ENCODE assay signal across 8 cellular contexts in the genomic region with DNA sequence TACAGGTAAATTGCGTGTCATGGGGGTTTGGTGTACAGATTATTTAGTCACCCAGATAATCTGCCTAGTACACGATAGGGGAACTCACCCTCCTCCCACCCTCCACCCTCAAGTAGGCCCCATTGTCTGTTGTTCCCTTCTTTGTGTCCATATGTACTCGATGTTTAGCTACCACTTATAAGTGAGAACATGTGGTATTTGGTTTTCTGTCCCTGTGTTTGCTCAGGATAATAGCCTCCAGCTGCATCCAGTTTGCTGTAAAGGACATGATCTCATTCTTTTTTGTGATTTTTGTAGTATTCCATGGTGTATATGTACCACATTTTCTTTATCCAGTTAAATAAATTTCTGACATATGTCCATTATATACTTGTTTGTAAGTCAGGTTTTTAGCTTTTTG. TPM values are rescaled to one million over a fixed set of nuclear protein-coding genes. Genes with fewer than 3 reads are reported as not detected.
DNase-seq lines count a peak whose midpoint lies in the region; ATAC-seq, FAIRE-seq and TF ChIP-seq lines count a peak whose summit lies in the region.
"Not testable (repeated sequence)": the region's sequence is repeated elsewhere in the genome, so short reads cannot be mapped to it uniquely, and the experiment has no call there.

No MANE protein-coding gene starts in this region.

- H3K9me3 Mint-ChIP-seq in progenitor cell of endocrine pancreas (ENCODE audit: low read depth) = not testable (repeated sequence)

- H3K4me2 ChIP-seq in K562 (ENCODE audit: insufficient read depth, low read length) = not testable (repeated sequence)

- TF ChIP-seq CTCF in K562 (IDR thresholded peaks at IDR 0.05 in 2 of 3, conservative IDR thresholded peaks at IDR 0.05 in 1 of 3; ENCODE audit: insufficient read depth in 2 of 3, low read depth in 1 of 3, low read length in 3 of 3); progenitor cell of endocrine pancreas (IDR thresholded peaks at IDR 0.05; ENCODE audit: unreplicated experiment): not testable (repeated sequence)

- not testable (repeated sequence) for H3K4me3 Mint-ChIP-seq in progenitor cell of endocrine pancreas (ENCODE audit: low read depth)

- not testable (repeated sequence) for H2AFZ ChIP-seq in K562 (ENCODE audit: low read depth, low read length)

- H3K27ac ChIP-seq in K562 (ENCODE audit: extremely low read depth, low read depth, low read length) = not testable (repeated sequence)

- not testable (repeated sequence) for BruUV-seq in K562 (replicated peaks; lab: Mats Ljungman, UMichigan)

- H3K9me3 ChIP-seq in K562 (replicated peaks; ENCODE audit: control insufficient read depth, insufficient read depth, low read depth, low read length) = not testable (repeated sequence)

- TF ChIP-seq POLR2A in K562 (conservative IDR thresholded peaks at IDR 0.05) = not testable (repeated sequence)

- in situ Hi-C loops in K562 (cut with MboI) = loop anchor here (5.0 kb wide), 1 partner anchor 118 kb away; the partner anchor contains the start of gene CCR4

- TF ChIP-seq EP300 in K562 (IDR thresholded peaks at IDR 0.05; ENCODE audit: low read length) = not testable (repeated sequence)

- not testable (repeated sequence) for H3K27me3 ChIP-seq in K562 (ENCODE audit: control insufficient read depth in 2 of 2, insufficient read depth in 2 of 2, low read length in 2 of 2)

- H3K27me3 Mint-ChIP-seq in progenitor cell of endocrine pancreas = not testable (repeated sequence)

- intact Hi-C loops in K562 (cut with micrococcal nuclease) = loop anchor here (10.0 kb wide), 1 partner anchor 555 kb away; no protein-coding TSS in a partner anchor

- POLR2A ChIA-PET in K562 (lab: Yijun Ruan, JAX) = interaction anchor here (0.6 to 1.8 kb wide), 4 partner anchors 9 to 218 kb away, joined by 3 to 10 read pairs (median 4); no protein-coding TSS in a partner anchor

- not testable (repeated sequence) for ATAC-seq in K562

- TF ChIP-seq RAD21 in K562 (CRISPR knock-in tag; conservative IDR thresholded peaks at IDR 0.05 in 1 of 2, IDR thresholded peaks at IDR 0.05 in 1 of 2) = not testable (repeated sequence)

- H4K20me1 ChIP-seq in K562 (replicated peaks; ENCODE audit: control insufficient read depth, insufficient read depth, low read length) = not testable (repeated sequence)

- 46% methylated on average over 3 of the region's 3 CpGs for WGBS in K562 (ENCODE audit: insufficient coverage, low coverage, missing lambda C conversion rate)

- CTCF ChIA-PET in K562 (lab: Yijun Ruan, JAX; ENCODE audit: low intra/inter-chr PET ratio) = not testable (repeated sequence)

- H3K9ac ChIP-seq in K562 (ENCODE audit: insufficient read depth in 1 of 2, low read depth in 2 of 2, low read length in 2 of 2) = not testable (repeated sequence)

- not testable (repeated sequence) for H3K9me1 ChIP-seq in K562 (ENCODE audit: control insufficient read depth, insufficient read depth, low read length)

- peaks cover 3 to 16% of the 10 kb centered on the region in 2 experiments; a peak in 4 of 5 replicates for H3K4me1 ChIP-seq in K562 (replicated peaks in 1 of 2; ENCODE audit: control insufficient read depth in 2 of 2, insufficient read depth in 2 of 2, low read length in 2 of 2)

- H3K36me3 ChIP-seq in K562 (ENCODE audit: control insufficient read depth, insufficient read depth, low read length) = peaks cover 54% of the 10 kb centered on the region; the same call in 2 of the 3 replicates

- DNase-seq in DMS153 treated with DMSO at 0.1 percent for 48 hours (lab: John Stamatoyannopoulos, UW; ENCODE audit: unreplicated experiment) = peak; percentile 32
- peak; percentile 81 for DNase-seq in NCI-H1105 treated with DMSO at 0.1 percent for 48 hours (lab: John Stamatoyannopoulos, UW)
- DNase-seq in NCI-H2081 treated with DMSO at 0.1 percent for 48 hours (lab: John Stamatoyannopoulos, UW) = peak; percentile 32
- DNase-seq in NCI-H526 treated with DMSO at 0.1 percent for 48 hours (lab: John Stamatoyannopoulos, UW) = peak; percentile 8
- peak; percentile 27 for DNase-seq in SK-N-DZ (ENCODE audit: low spot score)
- DNase-seq in K562 (ENCODE audit: extremely low read depth in 1 of 4, low spot score in 3 of 4); progenitor cell of endocrine pancreas (ENCODE audit: low spot score, unreplicated experiment): not testable (repeated sequence)
- peak; percentile 12 for DNase-seq in fibroblast of the conjunctiva (ENCODE audit: low read depth)

- peaks cover 22% of the 10 kb centered on the region for H3K4me1 Mint-ChIP-seq in progenitor cell of endocrine pancreas (ENCODE audit: low read depth)

- not testable (repeated sequence) for H3K36me3 Mint-ChIP-seq in progenitor cell of endocrine pancreas (ENCODE audit: insufficient read depth)

- H3K27ac Mint-ChIP-seq in progenitor cell of endocrine pancreas = peak overlapping the region; percentile 90

- FAIRE-seq in K562 (lab: Jason Lieb, UNC) = not testable (repeated sequence)

- H3K4me3 ChIP-seq in K562 = not testable (repeated sequence)

- not testable (repeated sequence) for H3K79me2 ChIP-seq in K562 (ENCODE audit: control insufficient read depth, insufficient read depth, low read length)

RNA-seq across cellular contexts. Expression of gene GLB1, which starts 27.1 kb away (rescaled TPM):
- polyA plus RNA-seq in SK-N-DZ (2014; cell fraction: cytosol; rRNA removed) = 73.6 and 78.8 TPM in 2 replicates
- polyA plus RNA-seq in SK-N-DZ (2014; cell fraction: nucleus; rRNA removed) = 32.1 and 37.3 TPM in 2 replicates
- 79.2 and 97.0 TPM in 2 replicates for total RNA-seq in K562 (2011; cell fraction: chromatin; rRNA removed; ENCODE audit: low replicate concordance)
- 133 and 137 TPM in 2 replicates for total RNA-seq in K562 (2011; cell fraction: nucleolus; rRNA removed)
- total RNA-seq in K562 (2011; cell fraction: nucleoplasm; rRNA removed) = 92.6 and 108 TPM in 2 replicates
- 32.2 and 37.6 TPM in 2 replicates for total RNA-seq in K562 (2014; rRNA removed)
- 36.3 and 44.2 TPM in 2 replicates for total RNA-seq in K562 (2014; rRNA removed; fragmentation: Illumina TruSeq; extraction: Trizol)
- 49.1 and 49.2 TPM in 2 replicates for total RNA-seq in K562 (2015; rRNA removed; fragmentation: Illumina TruSeq; extraction: Trizol)
- total RNA-seq in K562 (2021) = 59.8 and 62.5 TPM in 2 replicates
- polyA plus RNA-seq in K562 (2011; rRNA removed) = 46.3 and 69.6 TPM in 2 replicates
- 57.6 and 65.0 TPM in 2 replicates for polyA plus RNA-seq in K562 (2011; cell fraction: cytosol; rRNA removed)
- 48.7 and 58.2 TPM in 2 replicates for polyA plus RNA-seq in K562 (2011; cell fraction: nucleus; rRNA removed)
- polyA plus RNA-seq in K562 (2012) = 56.7 and 94.0 TPM in 2 replicates
- 54.3 and 62.1 TPM in 2 replicates for polyA plus RNA-seq in K562 (2014; fragmentation: Illumina TruSeq; extraction: Trizol)
- polyA plus RNA-seq in K562 (2014; fragmentation: Nextera tagmentation; extraction: Ambion mirVana) = 10 to 100 TPM; 77.6 to 85.9 TPM
- polyA plus RNA-seq in K562 (2014; rRNA removed) = 33.5 and 33.7 TPM in 2 replicates
- polyA minus RNA-seq in K562 (2011; rRNA and poly(A)+ RNA removed) = 54.1 and 65.3 TPM in 2 replicates
- 44.3 and 55.8 TPM in 2 replicates for polyA minus RNA-seq in K562 (2011; cell fraction: cytosol; rRNA and poly(A)+ RNA removed)
- polyA minus RNA-seq in K562 (2011; cell fraction: nucleus; rRNA and poly(A)+ RNA removed) = 30.4 and 50.2 TPM in 2 replicates
- total RNA-seq in progenitor cell of endocrine pancreas = 91.5 and 98.6 TPM in 2 replicates

RNA-seq across cellular contexts. Expression of gene TMPPE, which starts 27.1 kb away (rescaled TPM):
- 0.29 and 1.5 TPM in 2 replicates for polyA plus RNA-seq in SK-N-DZ (2014; cell fraction: cytosol; rRNA removed)
- polyA plus RNA-seq in SK-N-DZ (2014; cell fraction: nucleus; rRNA removed) = 0.50 and 1.2 TPM in 2 replicates
- 40.9 and 48.8 TPM in 2 replicates for total RNA-seq in K562 (2011; cell fraction: chromatin; rRNA removed; ENCODE audit: low replicate concordance)
- 39.2 and 40.9 TPM in 2 replicates for total RNA-seq in K562 (2011; cell fraction: nucleolus; rRNA removed)
- 41.9 and 44.7 TPM in 2 replicates for total RNA-seq in K562 (2011; cell fraction: nucleoplasm; rRNA removed)
- total RNA-seq in K562 (2014; rRNA removed) (3.1 and 4.7 TPM in 2 replicates), K562 (2014; rRNA removed; fragmentation: Illumina TruSeq; extraction: Trizol) (4.5 and 5.2 TPM in 2 replicates), K562 (2015; rRNA removed; fragmentation: Illumina TruSeq; extraction: Trizol) (5.8 and 5.9 TPM in 2 replicates), K562 (2021) (8.0 and 8.4 TPM in 2 replicates), progenitor cell of endocrine pancreas (7.5 and 7.7 TPM in 2 replicates)
- polyA plus RNA-seq in K562 (2011; rRNA removed) (3.2 and 4.6 TPM in 2 replicates), K562 (2014; fragmentation: Illumina TruSeq; extraction: Trizol) (2.0 and 2.1 TPM in 2 replicates), K562 (2014; fragmentation: Nextera tagmentation; extraction: Ambion mirVana) (under 1 TPM; 0.08 to 0.32 TPM), K562 (2014; rRNA removed) (3.0 TPM in 2 replicates)
- 4.0 and 5.7 TPM in 2 replicates for polyA plus RNA-seq in K562 (2011; cell fraction: cytosol; rRNA removed)
- polyA plus RNA-seq in K562 (2011; cell fraction: nucleus; rRNA removed) = 8.2 and 8.6 TPM in 2 replicates
- 1.1 and 1.7 TPM in 2 replicates for polyA plus RNA-seq in K562 (2012)
- polyA minus RNA-seq in K562 (2011; rRNA and poly(A)+ RNA removed) = 15.4 and 17.8 TPM in 2 replicates
- polyA minus RNA-seq in K562 (2011; cell fraction: cytosol; rRNA and poly(A)+ RNA removed) = 6.3 and 7.1 TPM in 2 replicates
- 16.0 and 22.5 TPM in 2 replicates for polyA minus RNA-seq in K562 (2011; cell fraction: nucleus; rRNA and poly(A)+ RNA removed)

RNA-seq across cellular contexts. Expression of gene CRTAP, which starts 44.0 kb away (rescaled TPM):
- polyA plus RNA-seq in SK-N-DZ (2014; cell fraction: cytosol; rRNA removed) = 159 and 167 TPM in 2 replicates
- polyA plus RNA-seq in SK-N-DZ (2014; cell fraction: nucleus; rRNA removed) = 53.6 and 60.6 TPM in 2 replicates
- total RNA-seq in K562 (2011; cell fraction: chromatin; rRNA removed; ENCODE audit: low replicate concordance) = 33.2 and 42.2 TPM in 2 replicates
- total RNA-seq in K562 (2011; cell fraction: nucleolus; rRNA removed) = 24.0 and 29.7 TPM in 2 replicates
- total RNA-seq in K562 (2011; cell fraction: nucleoplasm; rRNA removed) = 70.5 and 79.8 TPM in 2 replicates
- total RNA-seq in K562 (2014; rRNA removed) (32.2 and 44.3 TPM in 2 replicates), K562 (2014; rRNA removed; fragmentation: Illumina TruSeq; extraction: Trizol) (45.9 and 48.2 TPM in 2 replicates), K562 (2015; rRNA removed; fragmentation: Illumina TruSeq; extraction: Trizol) (53.0 and 53.7 TPM in 2 replicates), K562 (2021) (78.4 and 79.0 TPM in 2 replicates), progenitor cell of endocrine pancreas (64.7 and 66.9 TPM in 2 replicates)
- polyA plus RNA-seq in K562 (2011; rRNA removed) (102 and 121 TPM in 2 replicates), K562 (2014; fragmentation: Illumina TruSeq; extraction: Trizol) (84.8 and 96.3 TPM in 2 replicates), K562 (2014; fragmentation: Nextera tagmentation; extraction: Ambion mirVana) (10 to 100 TPM in 1 of 2 experiments, 1 to 10 TPM in 1; 10.0 to 10.1 TPM), K562 (2014; rRNA removed) (56.0 and 57.9 TPM in 2 replicates)
- 92.4 and 105 TPM in 2 replicates for polyA plus RNA-seq in K562 (2011; cell fraction: cytosol; rRNA removed)
- polyA plus RNA-seq in K562 (2011; cell fraction: nucleus; rRNA removed) = 18.5 and 26.1 TPM in 2 replicates
- polyA plus RNA-seq in K562 (2012) = 77.1 and 115 TPM in 2 replicates
- polyA minus RNA-seq in K562 (2011; rRNA and poly(A)+ RNA removed) = 72.7 and 87.4 TPM in 2 replicates
- polyA minus RNA-seq in K562 (2011; cell fraction: cytosol; rRNA and poly(A)+ RNA removed) = 47.1 and 51.0 TPM in 2 replicates
- polyA minus RNA-seq in K562 (2011; cell fraction: nucleus; rRNA and poly(A)+ RNA removed) = 6.2 and 6.4 TPM in 2 replicates
